1 cellular context compared by ENCODE assay signal in the genomic region with DNA sequence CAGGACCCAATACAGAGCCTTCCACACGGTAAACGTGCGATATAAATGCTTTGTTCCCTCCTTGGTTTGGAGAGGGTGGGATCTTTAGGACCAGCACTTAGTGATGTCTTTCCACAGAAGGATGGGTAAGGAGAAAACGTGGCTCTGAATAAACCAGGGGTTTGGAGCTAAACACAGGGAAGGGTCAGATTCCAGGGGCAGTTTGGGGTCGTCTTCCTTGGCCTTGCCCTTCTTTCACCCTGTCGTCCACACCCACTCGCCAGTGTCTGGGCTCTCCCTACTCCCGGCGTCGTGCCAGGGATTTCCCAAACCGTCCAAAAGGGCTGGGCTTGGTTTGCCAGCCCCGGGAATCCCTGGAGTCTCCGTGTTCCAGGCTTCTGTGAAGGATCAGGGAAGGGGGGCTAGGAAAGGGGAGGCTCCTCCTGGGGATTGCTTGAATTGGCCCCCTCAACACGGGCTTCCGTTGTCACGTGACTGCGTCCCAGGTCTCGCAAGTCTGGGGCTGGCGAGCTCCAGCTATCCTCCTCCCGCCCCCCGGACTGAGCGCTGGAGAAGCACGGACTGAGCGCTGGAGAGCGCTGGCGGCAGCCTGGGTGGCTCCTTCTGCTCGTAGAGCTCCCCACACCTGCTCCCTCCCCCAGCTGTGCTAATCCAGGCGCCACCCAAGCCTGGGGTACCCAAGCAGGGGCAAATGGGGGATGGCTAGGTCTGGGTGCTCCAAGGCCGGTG.
TF ChIP-seq lines count a peak whose summit lies in the region.

No MANE protein-coding gene starts in this region.

TF ChIP-seq in liver, 16 proteins besides CTCF, POLR2A, EP300 and RAD21 (continued from another document):
- TF ChIP-seq, protein P1, sequence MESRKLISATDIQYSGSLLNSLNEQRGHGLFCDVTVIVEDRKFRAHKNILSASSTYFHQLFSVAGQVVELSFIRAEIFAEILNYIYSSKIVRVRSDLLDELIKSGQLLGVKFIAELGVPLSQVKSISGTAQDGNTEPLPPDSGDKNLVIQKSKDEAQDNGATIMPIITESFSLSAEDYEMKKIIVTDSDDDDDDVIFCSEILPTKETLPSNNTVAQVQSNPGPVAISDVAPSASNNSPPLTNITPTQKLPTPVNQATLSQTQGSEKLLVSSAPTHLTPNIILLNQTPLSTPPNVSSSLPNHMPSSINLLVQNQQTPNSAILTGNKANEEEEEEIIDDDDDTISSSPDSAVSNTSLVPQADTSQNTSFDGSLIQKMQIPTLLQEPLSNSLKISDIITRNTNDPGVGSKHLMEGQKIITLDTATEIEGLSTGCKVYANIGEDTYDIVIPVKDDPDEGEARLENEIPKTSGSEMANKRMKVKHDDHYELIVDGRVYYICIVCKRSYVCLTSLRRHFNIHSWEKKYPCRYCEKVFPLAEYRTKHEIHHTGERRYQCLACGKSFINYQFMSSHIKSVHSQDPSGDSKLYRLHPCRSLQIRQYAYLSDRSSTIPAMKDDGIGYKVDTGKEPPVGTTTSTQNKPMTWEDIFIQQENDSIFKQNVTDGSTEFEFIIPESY (IDR thresholded peaks at IDR 0.05) = peak; percentile 8
- TF ChIP-seq TAF1 (conservative IDR thresholded peaks at IDR 0.05) (no peak), SP1 (IDR thresholded peaks at IDR 0.05) (no peak), JUND (IDR thresholded peaks at IDR 0.05) (peak in 1 of 2 donors; percentile 5), HNF4A (conservative IDR thresholded peaks at IDR 0.05) (peak in 1 of 2 donors; percentile 3)
- TF ChIP-seq, protein P2, sequence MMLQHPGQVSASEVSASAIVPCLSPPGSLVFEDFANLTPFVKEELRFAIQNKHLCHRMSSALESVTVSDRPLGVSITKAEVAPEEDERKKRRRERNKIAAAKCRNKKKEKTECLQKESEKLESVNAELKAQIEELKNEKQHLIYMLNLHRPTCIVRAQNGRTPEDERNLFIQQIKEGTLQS (IDR thresholded peaks at IDR 0.05) = no peak
TF ChIP-seq in liver: peak in this region for 5.
